In genomic region chr14:22713631-22713950, GRCh38 we compare ENCODE assay signal across 9 cellular contexts. TPM values are rescaled to one million over a fixed set of nuclear protein-coding genes. Genes with fewer than 3 reads are reported as not detected.
DNase-seq lines count a peak whose midpoint lies in the region; ATAC-seq and TF ChIP-seq lines count a peak whose summit lies in the region.
"Had no signal": no experiment of that assay in that cellular context is flagged by ENCODE, and none has a peak within 500 bp of the region (broad histone marks: within the 10 kb centered on the region; RNA-seq: fewer than 3 reads in every experiment).

No MANE protein-coding gene starts in this region.

- H3K4me3 ChIP-seq in Loucy (ENCODE audit: low read length, poor library complexity, severe bottlenecking) (peak overlapping the region; percentile 67), breast epithelium (peak overlapping the region; percentile 26 to 62 (median 47))

- H3K4me1 ChIP-seq in ES-I3 (ENCODE audit: insufficient read depth, low read length) (no peaks in the 10 kb centered on the region), Loucy (ENCODE audit: insufficient read depth, low read length, poor library complexity, severe bottlenecking) (peaks cover 4% of the 10 kb centered on the region), breast epithelium (no peaks in the 10 kb centered on the region)

- no peaks in the 10 kb centered on the region for H3K36me3 ChIP-seq in ES-I3 (ENCODE audit: insufficient read depth, low read length)
- H3K36me3 ChIP-seq in Loucy (ENCODE audit: insufficient read depth, low read length) = no peaks in the 10 kb centered on the region
- no peaks in the 10 kb centered on the region for H3K36me3 ChIP-seq in breast epithelium

- H3K4me2 ChIP-seq in Loucy (ENCODE audit: low read depth, low read length, poor library complexity, severe bottlenecking) = peak overlapping the region; percentile 79

- peaks cover 43% of the 10 kb centered on the region for H3K27me3 Mint-ChIP-seq in neural crest cell (ENCODE audit: low read depth)

- no peaks in the 10 kb centered on the region for H3K79me2 ChIP-seq in Loucy (ENCODE audit: insufficient read depth, low read length)

- no peaks in the 10 kb centered on the region for H3F3A ChIP-seq in Loucy (ENCODE audit: low read depth)

- H4K20me1 ChIP-seq in Loucy (ENCODE audit: insufficient read depth, low read length, poor library complexity, severe bottlenecking) = no peaks in the 10 kb centered on the region

- peak overlapping the region; percentile 81 for H3K4me3 Mint-ChIP-seq in neural crest cell

- H2AFZ ChIP-seq in Loucy (ENCODE audit: low read length) = peak overlapping the region; percentile 98

- no peak overlapping the region for H3K27ac Mint-ChIP-seq in neural crest cell (ENCODE audit: unreplicated experiment)

- intact Hi-C loops in breast epithelium (cut with DNase I; ENCODE audit: low total_unique reads) = no loop called here

- H3K9me3 ChIP-seq in ES-I3 (ENCODE audit: control insufficient read depth, insufficient read depth, low read length) = no peaks in the 10 kb centered on the region
- H3K9me3 ChIP-seq in Loucy (ENCODE audit: insufficient read depth, low read depth, low read length) = no peaks in the 10 kb centered on the region
- H3K9me3 ChIP-seq in breast epithelium = no peaks in the 10 kb centered on the region

- no peaks in the 10 kb centered on the region for H3K36me3 Mint-ChIP-seq in neural crest cell (ENCODE audit: low read depth)

- H3K27ac ChIP-seq in breast epithelium = no peak overlapping the region

- no peak for DNase-seq in breast epithelium (ENCODE audit: low spot score in 2 of 2)
- DNase-seq in neural crest cell (ENCODE audit: low read depth, low spot score) = no peak
- DNase-seq in SKM-1 treated with dmso at 0.1 percent for 144 hours (lab: John Stamatoyannopoulos, UW; ENCODE audit: unreplicated experiment) = no peak
- DNase-seq in left lobe of liver (ENCODE audit: low spot score) = no peak
- DNase-seq: NCI-H187 treated with DMSO at 0.1 percent for 48 hours had no signal

- peaks cover 11% of the 10 kb centered on the region for H3K4me1 Mint-ChIP-seq in neural crest cell

- no peaks in the 10 kb centered on the region for H3K9me3 Mint-ChIP-seq in neural crest cell

- H3K9me2 ChIP-seq in Loucy (replicated peaks; ENCODE audit: low read depth, low read length) = no peaks in the 10 kb centered on the region

- peak overlapping the region; percentile 37; the same call in 1 of the 2 replicates for H3K9ac ChIP-seq in ES-I3 (ENCODE audit: low read depth, low read length)
- H3K9ac ChIP-seq in Loucy (ENCODE audit: low read depth, low read length, poor library complexity, severe bottlenecking) = peak overlapping the region; percentile 53

- TF ChIP-seq POLR2A in breast epithelium (IDR thresholded peaks at IDR 0.05) = no peak

- no peak for ATAC-seq in GM18511 (IDR thresholded peaks at IDR 0.05; ENCODE audit: unreplicated experiment)
- ATAC-seq in GM18861 (IDR thresholded peaks at IDR 0.05; ENCODE audit: unreplicated experiment) = no peak
- ATAC-seq in left lobe of liver = no peak

- TF ChIP-seq CTCF in Loucy (conservative IDR thresholded peaks at IDR 0.05; ENCODE audit: low read length) (no peak), breast epithelium (IDR thresholded peaks at IDR 0.05) (no peak), neural crest cell (conservative IDR thresholded peaks at IDR 0.05) (no peak)

- no peaks in the 10 kb centered on the region for H3K27me3 ChIP-seq in Loucy (ENCODE audit: insufficient read depth, low read length, poor library complexity, severe bottlenecking)
- peaks cover 0 to 19% of the 10 kb centered on the region in 2 donors for H3K27me3 ChIP-seq in breast epithelium

RNA-seq across cellular contexts. Expression of gene OXA1L, which starts 52.9 kb away (rescaled TPM):
- total RNA-seq in breast epithelium (100 to 1,000 TPM in 2 of 3 donors, 10 to 100 TPM in 1; 80.0 to 145 (median 101) TPM), neural crest cell (121 and 125 TPM in 2 replicates), left lobe of liver (71.3 TPM)
